Comparison of ENCODE assay signal across 20 cellular contexts in the genomic region with DNA sequence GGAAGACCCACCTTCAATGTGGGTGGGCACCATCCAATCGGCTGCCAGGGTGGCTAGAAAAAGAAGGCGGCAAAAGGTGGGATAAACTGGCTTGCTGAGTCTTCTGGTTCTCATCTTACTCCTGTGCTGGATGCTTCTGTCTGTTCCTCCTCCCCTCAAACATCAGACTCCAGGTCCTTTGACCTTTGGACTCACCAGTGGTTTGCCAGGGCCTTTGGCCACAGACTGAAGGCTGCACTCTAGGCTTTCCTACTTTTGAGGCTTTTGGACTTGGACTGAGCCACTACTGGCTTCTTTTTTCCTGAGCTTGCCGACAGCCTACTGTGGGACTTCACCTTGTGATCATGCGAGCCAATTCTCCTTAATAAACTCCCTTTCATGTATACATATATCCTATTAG.
"Had no signal": no experiment of that assay in that cellular context is flagged by ENCODE, and none has a peak within 500 bp of the region (broad histone marks: within the 10 kb centered on the region; RNA-seq: fewer than 3 reads in every experiment).

No MANE protein-coding gene starts in this region.

- H3K27me3 Mint-ChIP-seq: stimulated activated memory B cell treated with anti-CD40 and anti-IgM and Interleukin-4, amounts not matched to agents 10 μg/mL and 1 μg/mL and 100 μg/mL, for 72 hours; stimulated activated naive CD8-positive, alpha-beta T cell treated with anti-CD3 and anti-CD28 coated beads, Interleukin-15, Interleukin-2, amounts not matched to agents 100 ng/mL and 50 ng/mL, for 24 hours had no signal

- DNase-seq: effector memory CD4-positive, alpha-beta T cell; heart right ventricle; hypothalamus; kidney glomerular epithelial cell; mesendoderm; naive B cell; nephron progenitor cell; ovary; stimulated activated CD4-positive, alpha-beta T cell treated with anti-CD3 and anti-CD28 coated beads, Interleukin-4, amount 100 ng/mL, for 1 hour; stimulated activated CD8-positive, alpha-beta memory T cell treated with anti-CD3 and anti-CD28 coated beads, Interleukin-4, amount 100 ng/mL, for 48 hours; testis; upper lobe of right lung had no signal

- H3K27ac ChIP-seq: heart right ventricle, ovary, right atrium auricular region, testis, tibial nerve, upper lobe of right lung, vagina had no signal

- H3K9me3 ChIP-seq: heart right ventricle, ovary, right atrium auricular region, testis, tibial nerve, upper lobe of right lung, vagina had no signal

- H3K4me3 Mint-ChIP-seq: naive B cell; nephron progenitor cell; stimulated activated memory B cell treated with anti-CD40 and anti-IgM and Interleukin-4, amounts not matched to agents 10 μg/mL and 1 μg/mL and 100 μg/mL, for 72 hours; stimulated activated naive CD8-positive, alpha-beta T cell treated with anti-CD3 and anti-CD28 coated beads, Interleukin-15, Interleukin-2, amounts not matched to agents 100 ng/mL and 50 ng/mL, for 24 hours had no signal

- H3K4me3 ChIP-seq: heart right ventricle, lung, ovary, right atrium auricular region, smooth muscle cell, testis, tibial nerve, upper lobe of right lung, vagina had no signal

- H3K4me1 Mint-ChIP-seq: naive B cell; nephron progenitor cell; stimulated activated memory B cell treated with anti-CD40 and anti-IgM and Interleukin-4, amounts not matched to agents 10 μg/mL and 1 μg/mL and 100 μg/mL, for 72 hours had no signal

- H3K36me3 Mint-ChIP-seq: naive B cell; stimulated activated memory B cell treated with anti-CD40 and anti-IgM and Interleukin-4, amounts not matched to agents 10 μg/mL and 1 μg/mL and 100 μg/mL, for 72 hours had no signal

- H3K4me2 ChIP-seq: smooth muscle cell had no signal

- ATAC-seq: esophagus mucosa; heart right ventricle; stimulated activated memory B cell treated with anti-CD40 and anti-IgM and Interleukin-4, amounts not matched to agents 10 μg/mL and 1 μg/mL and 100 μg/mL, for 72 hours; upper lobe of right lung had no signal

- H3K4me1 ChIP-seq: right atrium auricular region, testis, upper lobe of right lung, vagina had no signal

- H3K9me3 Mint-ChIP-seq: nephron progenitor cell had no signal

- H3K27me3 ChIP-seq: heart right ventricle, ovary, right atrium auricular region, testis, tibial nerve, upper lobe of right lung, vagina had no signal

- H3K36me3 ChIP-seq: heart right ventricle, ovary, right atrium auricular region, tibial nerve, upper lobe of right lung, vagina had no signal

- H3K27ac Mint-ChIP-seq: naive B cell; nephron progenitor cell; stimulated activated memory B cell treated with anti-CD40 and anti-IgM and Interleukin-4, amounts not matched to agents 10 μg/mL and 1 μg/mL and 100 μg/mL, for 72 hours; stimulated activated naive CD8-positive, alpha-beta T cell treated with anti-CD3 and anti-CD28 coated beads, Interleukin-15, Interleukin-2, amounts not matched to agents 100 ng/mL and 50 ng/mL, for 24 hours had no signal
